1 cellular context compared by ENCODE assay signal in the genomic region with DNA sequence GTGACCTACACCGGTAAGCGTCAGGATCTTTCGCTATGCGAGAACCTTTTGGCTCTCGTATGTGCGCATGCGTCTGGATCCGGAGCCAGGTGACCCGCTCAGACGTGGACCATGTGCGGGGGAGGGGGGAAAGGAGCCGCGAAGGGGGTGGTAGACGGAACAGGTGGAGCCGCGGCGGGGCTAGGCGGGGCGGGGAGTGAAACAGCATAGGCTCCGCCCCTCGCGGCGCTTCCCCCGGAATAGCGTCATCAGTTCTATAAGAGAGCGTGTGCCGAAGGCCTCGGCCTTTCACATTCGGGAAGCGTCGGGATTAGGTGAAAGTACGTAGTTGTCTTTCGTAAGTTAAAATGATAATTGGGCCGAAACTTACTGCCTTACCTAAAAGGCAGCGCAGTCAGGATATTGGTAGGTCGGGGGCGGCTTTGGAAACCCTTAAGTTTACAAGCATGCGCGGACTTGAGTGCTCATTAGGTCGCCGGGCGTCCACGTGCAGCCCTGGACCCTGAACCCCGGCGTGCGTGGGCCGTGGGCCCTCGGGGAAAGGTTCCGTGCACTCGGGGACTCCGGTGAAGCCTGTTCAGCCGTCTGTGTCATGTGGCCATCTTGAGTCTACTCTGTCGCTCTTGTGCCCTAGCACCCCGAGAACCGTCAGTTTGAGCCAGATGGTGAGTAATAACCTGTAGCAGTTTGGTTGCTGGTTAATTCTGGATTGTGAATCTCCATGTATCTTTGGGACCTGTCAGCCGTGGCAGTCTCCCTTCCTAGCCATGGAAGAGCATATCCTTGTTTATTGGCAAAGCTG.
TF ChIP-seq lines count a peak whose summit lies in the region.

No MANE protein-coding gene starts in this region.

TF ChIP-seq in IMR-90, 13 proteins besides CTCF, POLR2A, EP300 and RAD21 (continued from another document):
- no peak for TF ChIP-seq ELK1 (IDR thresholded peaks at IDR 0.05; ENCODE audit: borderline replicate concordance, low read depth, low read length)
- TF ChIP-seq SMC3 (IDR thresholded peaks at IDR 0.05; ENCODE audit: low read depth, low read length) = no peak
- no peak; the same call in 1 of the 2 replicates for TF ChIP-seq RFX5 (IDR thresholded peaks at IDR 0.05; ENCODE audit: low read depth, low read length)
